In genomic region chr1:226110249-226111108, GRCh38 we compare ENCODE assay signal across 8 cellular contexts. TPM values are rescaled to one million over a fixed set of nuclear protein-coding genes. Genes with fewer than 3 reads are reported as not detected.
DNase-seq lines count a peak whose midpoint lies in the region; ATAC-seq and TF ChIP-seq lines count a peak whose summit lies in the region.

No MANE protein-coding gene starts in this region.

- no peaks in the 10 kb centered on the region for H3K9me3 ChIP-seq in RWPE2 (ENCODE audit: severe bottlenecking)

- H3K9me3 Mint-ChIP-seq in activated naive CD4-positive, alpha-beta T cell treated with anti-CD3 and anti-CD28 coated beads, Interleukin-2, amount 50 U/mL, for 24 hours: no peaks in the 10 kb centered on the region
- H3K9me3 Mint-ChIP-seq in osteocyte (ENCODE audit: unreplicated experiment) (no peaks in the 10 kb centered on the region), type B pancreatic cell (no peaks in the 10 kb centered on the region)

- H3K27me3 Mint-ChIP-seq in activated naive CD4-positive, alpha-beta T cell treated with anti-CD3 and anti-CD28 coated beads, Interleukin-2, amount 50 U/mL, for 24 hours: no peaks in the 10 kb centered on the region
- H3K27me3 Mint-ChIP-seq in osteocyte (ENCODE audit: unreplicated experiment) (no peaks in the 10 kb centered on the region), type B pancreatic cell (peaks cover 2% of the 10 kb centered on the region)

- no peaks in the 10 kb centered on the region for H3K36me3 ChIP-seq in RWPE2 (ENCODE audit: low read depth)

- DNase-seq in Caki2 (ENCODE audit: low read depth): peak; percentile 75
- no peak for DNase-seq in RWPE2 (ENCODE audit: low spot score)
- DNase-seq in glomerular visceral epithelial cell (ENCODE audit: extremely low spot score): peak; percentile 69
- DNase-seq in osteocyte (ENCODE audit: extremely low spot score, unreplicated experiment): peak; percentile 87
- DNase-seq in type B pancreatic cell (ENCODE audit: extremely low spot score, unreplicated experiment): peak; percentile 79

- H3K4me3 ChIP-seq in RWPE2 (ENCODE audit: severe bottlenecking): peak overlapping the region; percentile 50

- no peak for TF ChIP-seq CTCF in RWPE2 (IDR thresholded peaks at IDR 0.05; ENCODE audit: poor library complexity, severe bottlenecking)
- no peak for TF ChIP-seq CTCF in osteocyte (IDR thresholded peaks at IDR 0.05)
- TF ChIP-seq CTCF in type B pancreatic cell (conservative IDR thresholded peaks at IDR 0.05): no peak

- ATAC-seq in GM19372 (IDR thresholded peaks at IDR 0.05; ENCODE audit: low read depth, unreplicated experiment) (peak; percentile 69), HG03460 (IDR thresholded peaks at IDR 0.05; ENCODE audit: unreplicated experiment) (peak; percentile 71), RWPE2 (ENCODE audit: low read depth) (peak; percentile 51)

- H3K36me3 Mint-ChIP-seq in activated naive CD4-positive, alpha-beta T cell treated with anti-CD3 and anti-CD28 coated beads, Interleukin-2, amount 50 U/mL, for 24 hours: no peaks in the 10 kb centered on the region
- H3K36me3 Mint-ChIP-seq in osteocyte (ENCODE audit: unreplicated experiment) (no peaks in the 10 kb centered on the region), type B pancreatic cell (no peaks in the 10 kb centered on the region)

- H3K4me1 ChIP-seq in RWPE2 (ENCODE audit: insufficient read depth, poor library complexity, severe bottlenecking): no peaks in the 10 kb centered on the region

- H3K27ac ChIP-seq in RWPE2 (ENCODE audit: poor library complexity, severe bottlenecking): peak overlapping the region; percentile 74

- peak overlapping the region; percentile 75 for H3K4me3 Mint-ChIP-seq in activated naive CD4-positive, alpha-beta T cell treated with anti-CD3 and anti-CD28 coated beads, Interleukin-2, amount 50 U/mL, for 24 hours
- H3K4me3 Mint-ChIP-seq in osteocyte (ENCODE audit: unreplicated experiment): peak overlapping the region; percentile 72
- H3K4me3 Mint-ChIP-seq in type B pancreatic cell: peak overlapping the region; percentile 83

- peaks cover 16% of the 10 kb centered on the region for H3K4me1 Mint-ChIP-seq in activated naive CD4-positive, alpha-beta T cell treated with anti-CD3 and anti-CD28 coated beads, Interleukin-2, amount 50 U/mL, for 24 hours
- H3K4me1 Mint-ChIP-seq in osteocyte (ENCODE audit: unreplicated experiment) (peaks cover 20% of the 10 kb centered on the region), type B pancreatic cell (ENCODE audit: unreplicated experiment) (peaks cover 34% of the 10 kb centered on the region)

- peak overlapping the region; percentile 62 for H3K27ac Mint-ChIP-seq in activated naive CD4-positive, alpha-beta T cell treated with anti-CD3 and anti-CD28 coated beads, Interleukin-2, amount 50 U/mL, for 24 hours
- H3K27ac Mint-ChIP-seq in osteocyte (ENCODE audit: unreplicated experiment) (peak overlapping the region; percentile 52), type B pancreatic cell (peak overlapping the region; percentile 79)

- in situ Hi-C loops in Caki2 (cut with HindIII; ENCODE audit: low pct_unique_long_range_greater_than_20kb, low sequenced_read_pairs): no loop called here

- no peaks in the 10 kb centered on the region for H3K27me3 ChIP-seq in RWPE2 (ENCODE audit: insufficient read depth, poor library complexity, severe bottlenecking)

RNA-seq across cellular contexts. Expression of gene H3-3A, which starts 48.0 kb away (rescaled TPM):
- 164 and 191 TPM in 2 replicates for total RNA-seq in Caki2 (2014; rRNA removed; shearing (Covaris generic); ENCODE audit: low replicate concordance)
- total RNA-seq in osteocyte (505 and 524 TPM in 2 replicates), type B pancreatic cell (ENCODE audit: low replicate concordance) (684 and 873 TPM in 2 replicates)
